13 cellular contexts compared by ENCODE assay signal in the genomic region with DNA sequence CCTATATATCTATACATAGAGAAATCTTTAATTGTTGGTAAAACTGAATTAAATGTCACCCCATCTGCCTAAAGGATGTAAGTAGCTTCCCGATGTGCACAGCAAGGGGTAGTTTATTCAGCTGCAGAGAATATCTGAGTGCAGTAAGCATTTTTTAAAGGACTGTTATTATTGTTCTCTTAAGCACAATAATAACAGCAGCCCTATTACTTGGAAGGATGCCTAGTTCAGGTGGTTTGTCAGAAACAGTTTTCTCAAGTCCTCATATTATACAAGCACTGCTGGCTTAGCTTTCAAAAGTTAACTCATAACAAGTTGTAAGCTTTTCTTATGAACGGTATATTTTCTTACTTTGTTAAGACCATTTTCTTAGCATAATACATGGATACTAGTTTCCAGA.
"Had no signal": no experiment of that assay in that cellular context is flagged by ENCODE, and none has a peak within 500 bp of the region (broad histone marks: within the 10 kb centered on the region; RNA-seq: fewer than 3 reads in every experiment).

No MANE protein-coding gene starts in this region.

- DNase-seq: activated CD4-positive, alpha-beta memory T cell treated with anti-CD3 and anti-CD28 coated beads for 36 hours; activated CD4-positive, alpha-beta T cell treated with anti-CD3 and anti-CD28 coated beads for 36 hours; activated CD8-positive, alpha-beta memory T cell treated with anti-CD3 and anti-CD28 coated beads, Interleukin-2, amount 10 ng/mL, durations not matched to agents 7 days and 5 days; activated T-cell treated with anti-CD3 and anti-CD28 coated beads, Interleukin-2, amount 50 U/mL, for 1 hour; adrenal gland; left colon; lower lobe of right lung; right lobe of liver; stimulated activated naive CD8-positive, alpha-beta T cell treated with anti-CD3 and anti-CD28 coated beads, Interleukin-15, Interleukin-2, amounts not matched to agents 100 U/mL and 50 U/mL, for 24 hours; trophoblast cell had no signal

- H3K4me3 ChIP-seq: adrenal gland, lower lobe of right lung, prostate gland, right lobe of liver, smooth muscle cell had no signal

- ATAC-seq: activated CD4-positive, alpha-beta T cell treated with anti-CD3 and anti-CD28 coated beads for 36 hours; activated CD8-positive, alpha-beta memory T cell treated with anti-CD3 and anti-CD28 coated beads, Interleukin-2, amount 10 ng/mL, durations not matched to agents 7 days and 5 days; esophagus mucosa; left colon; lower lobe of right lung; right lobe of liver; stimulated activated naive CD8-positive, alpha-beta T cell treated with anti-CD3 and anti-CD28 coated beads, Interleukin-15, Interleukin-2, amounts not matched to agents 100 U/mL and 50 U/mL, for 24 hours had no signal
